8 cellular contexts compared by ENCODE assay signal in genomic region chr3:172094621-172095557, GRCh38. TPM values are rescaled to one million over a fixed set of nuclear protein-coding genes. Genes with fewer than 3 reads are reported as not detected.
DNase-seq lines count a peak whose midpoint lies in the region; ATAC-seq and TF ChIP-seq lines count a peak whose summit lies in the region.

No MANE protein-coding gene starts in this region.

- H3K27me3 ChIP-seq in upper lobe of left lung (no peaks in the 10 kb centered on the region), prostate gland (replicated peaks; ENCODE audit: insufficient read depth) (no peaks in the 10 kb centered on the region)

- H3K9me3 ChIP-seq in upper lobe of left lung (no peaks in the 10 kb centered on the region), prostate gland (no peaks in the 10 kb centered on the region)

- H3K4me3 ChIP-seq in GM12865 (ENCODE audit: low read depth, low read length): no peak overlapping the region
- no peak overlapping the region for H3K4me3 ChIP-seq in coronary artery
- H3K4me3 ChIP-seq in upper lobe of left lung: no peak overlapping the region
- H3K4me3 ChIP-seq in prostate gland: no peak overlapping the region

- H3K36me3 ChIP-seq in upper lobe of left lung (no peaks in the 10 kb centered on the region), prostate gland (no peaks in the 10 kb centered on the region)

- WGBS in upper lobe of left lung, 2 donors: 90 to 91% methylated on average over 7 of the region's 7 CpGs
- 97% methylated on average over 7 of the region's 7 CpGs for WGBS in prostate gland

- TF ChIP-seq POLR2A in upper lobe of left lung (IDR thresholded peaks at IDR 0.05) (no peak), prostate gland (IDR thresholded peaks at IDR 0.05) (no peak)

- intact Hi-C loops in prostate gland (cut with DNase I): no loop called here

- peak; percentile 92 for ATAC-seq in GM21367 (IDR thresholded peaks at IDR 0.05; ENCODE audit: unreplicated experiment)
- ATAC-seq in HG03520 (IDR thresholded peaks at IDR 0.05; ENCODE audit: unreplicated experiment): peak; percentile 92
- ATAC-seq in upper lobe of left lung (ENCODE audit: low FRiP score in 2 of 2): no peak

- peak; percentile 31 for TF ChIP-seq CTCF in GM12865 (IDR thresholded peaks at IDR 0.05; ENCODE audit: insufficient read depth, low read depth, low read length, missing control alignments)
- no peak for TF ChIP-seq CTCF in coronary artery (IDR thresholded peaks at IDR 0.05)
- no peak for TF ChIP-seq CTCF in upper lobe of left lung (IDR thresholded peaks at IDR 0.05)
- no peak for TF ChIP-seq CTCF in prostate gland (IDR thresholded peaks at IDR 0.05)

- peak overlapping the region; percentile 34 to 63 for H3K27ac ChIP-seq in coronary artery
- peak overlapping the region in 3 of 4 donors; percentile 32 to 66 (median 50) for H3K27ac ChIP-seq in upper lobe of left lung
- no peak overlapping the region for H3K27ac ChIP-seq in prostate gland

- TF ChIP-seq EP300 in upper lobe of left lung (IDR thresholded peaks at IDR 0.05): no peak

- H3K4me1 ChIP-seq in upper lobe of left lung (peaks cover 32 to 54% (median 53%) of the 10 kb centered on the region in 4 donors), prostate gland (replicated peaks) (no peaks in the 10 kb centered on the region)

- peak; percentile 87 for DNase-seq in GM12865 (ENCODE audit: low read depth)
- DNase-seq in coronary artery (ENCODE audit: low spot score): no peak
- no peak for DNase-seq in upper lobe of left lung
- DNase-seq in midbrain (lab: John Stamatoyannopoulos, UW): no peak
- no peak for DNase-seq in prostate gland (ENCODE audit: low spot score)
- DNase-seq in 8988T: no peak

RNA-seq across cellular contexts. Expression of gene FNDC3B, which starts 55.5 kb away (rescaled TPM):
- total RNA-seq in upper lobe of left lung (100 to 1,000 TPM in 5 of 6 donors, 10 to 100 TPM in 1; 73.3 to 167 (median 119) TPM), prostate gland (10 to 100 TPM; 35.9 to 62.4 TPM)

Comparison
In these comparisons a context has a peak if more than half of its experiments do, and no peak if none do; other contexts are left out.
1. ATAC-seq: peak in GM21367 (single experiment) and HG03520 (single experiment); none in upper lobe of left lung (0 of 2).
2. H3K27ac ChIP-seq: peak in coronary artery (2 of 2) and upper lobe of left lung (3 of 4); none in prostate gland (0 of 2).